ENCODE assay signal across 8 cellular contexts in genomic region chr3:185498503-185499396, GRCh38. TPM values are rescaled to one million over a fixed set of nuclear protein-coding genes. Genes with fewer than 3 reads are reported as not detected.
DNase-seq lines count a peak whose midpoint lies in the region; ATAC-seq lines count a peak whose summit lies in the region.

TMEM41A (minus strand) TSS chr3:185499035; CDS start chr3:185498961, 74 bp downstream.

- CTCF ChIA-PET in activated CD4-positive, alpha-beta T cell treated with anti-CD3 and anti-CD28 coated beads, Interleukin-2, amount 10 ng/mL, durations not matched to agents 7 days and 5 days (lab: Charles Lee): interaction anchor here (0.7 to 1.4 kb wide), 4 partner anchors 10 to 60 kb away, joined by 3 read pairs; no protein-coding TSS in a partner anchor

- peaks cover 7% of the 10 kb centered on the region for H3K27me3 Mint-ChIP-seq in activated CD4-positive, alpha-beta T cell treated with anti-CD3 and anti-CD28 coated beads, Interleukin-2, amount 10 ng/mL, durations not matched to agents 7 days and 5 days

- ATAC-seq in GM19328 (IDR thresholded peaks at IDR 0.05; ENCODE audit: unreplicated experiment): peak; percentile 94
- ATAC-seq in HG03469 (IDR thresholded peaks at IDR 0.05; ENCODE audit: unreplicated experiment): peak; percentile 89

- H3K27ac Mint-ChIP-seq in activated CD4-positive, alpha-beta T cell treated with anti-CD3 and anti-CD28 coated beads, Interleukin-2, amount 10 ng/mL, durations not matched to agents 7 days and 5 days: peak within 1 kb of the TSS; percentile 96

- POLR2A ChIA-PET in activated CD4-positive, alpha-beta T cell treated with anti-CD3 and anti-CD28 coated beads, Interleukin-2, amount 10 ng/mL, durations not matched to agents 7 days and 5 days (lab: Charles Lee): interaction anchor here (0.7 kb wide), 1 partner anchor 417 kb away, joined by 3 read pairs; no protein-coding TSS in a partner anchor

- H3K36me3 Mint-ChIP-seq in activated CD4-positive, alpha-beta T cell treated with anti-CD3 and anti-CD28 coated beads, Interleukin-2, amount 10 ng/mL, durations not matched to agents 7 days and 5 days (ENCODE audit: low read depth): peaks cover 13% of the 10 kb centered on the region

- H3K4me3 Mint-ChIP-seq in activated CD4-positive, alpha-beta T cell treated with anti-CD3 and anti-CD28 coated beads, Interleukin-2, amount 10 ng/mL, durations not matched to agents 7 days and 5 days: peak within 1 kb of the TSS; percentile 92

- no peaks in the 10 kb centered on the region for H3K9me3 Mint-ChIP-seq in activated CD4-positive, alpha-beta T cell treated with anti-CD3 and anti-CD28 coated beads, Interleukin-2, amount 10 ng/mL, durations not matched to agents 7 days and 5 days

- DNase-seq in C1 segment of cervical spinal cord (lab: John Stamatoyannopoulos, UW): peak; percentile 62 to 93 (median 86)
- peak; percentile 77 to 94 for DNase-seq in NCI-H526 (lab: John Stamatoyannopoulos, UW)
- peak; percentile 92 for DNase-seq in activated CD4-positive, alpha-beta T cell treated with anti-CD3 and anti-CD28 coated beads, Interleukin-2, amount 10 ng/mL, durations not matched to agents 7 days and 5 days
- peak; percentile 65 for DNase-seq in cortex of kidney (lab: John Stamatoyannopoulos, UW)
- peak; percentile 96 for DNase-seq in left kidney (ENCODE audit: low read depth, low spot score)
- DNase-seq in stimulated activated CD4-positive, alpha-beta T cell treated with anti-CD3 and anti-CD28 coated beads, Interleukin-1b, Interleukin-23, amount 100 ng/mL, for 48 hours: peak; percentile 92

- peaks cover 15% of the 10 kb centered on the region for H3K4me1 Mint-ChIP-seq in activated CD4-positive, alpha-beta T cell treated with anti-CD3 and anti-CD28 coated beads, Interleukin-2, amount 10 ng/mL, durations not matched to agents 7 days and 5 days

RNA-seq across cellular contexts. Expression of gene TMEM41A, which starts in this region (rescaled TPM):
- 10 to 100 TPM; 18.5 to 19.7 TPM for total RNA-seq in activated CD4-positive, alpha-beta T cell treated with anti-CD3 and anti-CD28 coated beads, Interleukin-2, amount 10 ng/mL, durations not matched to agents 7 days and 5 days

Comparison
In these comparisons a context has a peak if more than half of its experiments do, and no peak if none do; other contexts are left out.
1. Peak in every context shown above with its lines: DNase-seq and ATAC-seq.